ENCODE assay signal across 8 cellular contexts in the genomic region with DNA sequence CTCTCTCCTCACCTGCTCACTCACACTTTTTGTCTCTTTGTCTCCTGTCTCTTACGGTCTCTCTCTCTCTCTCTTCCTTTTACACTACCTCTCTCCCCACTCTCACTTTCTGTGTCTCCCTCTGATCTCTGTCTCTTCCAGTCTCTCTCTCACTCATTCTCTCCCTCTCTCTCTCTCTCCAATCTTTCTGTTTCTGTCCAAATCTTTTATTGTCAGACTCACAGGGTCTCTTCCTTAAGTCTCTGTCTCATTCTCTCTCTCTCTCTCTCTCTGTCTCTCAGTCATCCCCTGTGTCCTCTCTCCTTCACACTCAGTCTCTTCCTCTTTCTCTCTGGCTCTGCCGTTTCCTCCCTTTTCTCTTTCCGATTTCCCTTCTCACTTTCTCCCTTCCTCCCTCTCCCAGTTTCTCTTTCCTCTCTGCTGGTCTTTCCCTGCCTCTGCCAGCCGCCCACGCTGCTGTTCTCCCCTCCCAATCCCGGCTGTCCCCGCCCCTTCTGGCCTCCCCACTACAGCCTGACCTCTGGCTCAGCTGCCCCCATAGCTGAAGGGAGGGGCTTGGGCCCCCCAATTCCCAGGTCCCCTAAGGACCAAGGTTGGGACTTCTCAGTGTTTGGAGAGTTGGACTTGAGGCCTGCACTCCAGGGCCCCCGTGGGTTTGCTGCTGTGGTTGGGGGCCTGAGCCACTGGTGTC. TPM values are rescaled to one million over a fixed set of nuclear protein-coding genes. Genes with fewer than 3 reads are reported as not detected.
DNase-seq lines count a peak whose midpoint lies in the region; FAIRE-seq and TF ChIP-seq lines count a peak whose summit lies in the region.

A gene with protein sequence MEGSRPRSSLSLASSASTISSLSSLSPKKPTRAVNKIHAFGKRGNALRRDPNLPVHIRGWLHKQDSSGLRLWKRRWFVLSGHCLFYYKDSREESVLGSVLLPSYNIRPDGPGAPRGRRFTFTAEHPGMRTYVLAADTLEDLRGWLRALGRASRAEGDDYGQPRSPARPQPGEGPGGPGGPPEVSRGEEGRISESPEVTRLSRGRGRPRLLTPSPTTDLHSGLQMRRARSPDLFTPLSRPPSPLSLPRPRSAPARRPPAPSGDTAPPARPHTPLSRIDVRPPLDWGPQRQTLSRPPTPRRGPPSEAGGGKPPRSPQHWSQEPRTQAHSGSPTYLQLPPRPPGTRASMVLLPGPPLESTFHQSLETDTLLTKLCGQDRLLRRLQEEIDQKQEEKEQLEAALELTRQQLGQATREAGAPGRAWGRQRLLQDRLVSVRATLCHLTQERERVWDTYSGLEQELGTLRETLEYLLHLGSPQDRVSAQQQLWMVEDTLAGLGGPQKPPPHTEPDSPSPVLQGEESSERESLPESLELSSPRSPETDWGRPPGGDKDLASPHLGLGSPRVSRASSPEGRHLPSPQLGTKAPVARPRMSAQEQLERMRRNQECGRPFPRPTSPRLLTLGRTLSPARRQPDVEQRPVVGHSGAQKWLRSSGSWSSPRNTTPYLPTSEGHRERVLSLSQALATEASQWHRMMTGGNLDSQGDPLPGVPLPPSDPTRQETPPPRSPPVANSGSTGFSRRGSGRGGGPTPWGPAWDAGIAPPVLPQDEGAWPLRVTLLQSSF (minus strand): TSS at position 422 of the 691 bp plus-strand sequence. CDS start 997 bp downstream, outside the sequence.

- no peak for TF ChIP-seq CTCF in endothelial cell of umbilical vein (IDR thresholded peaks at IDR 0.05; ENCODE audit: extremely low read depth in 1 of 2, insufficient read depth in 1 of 2, low read depth in 1 of 2, low read length in 2 of 2)

- peaks cover 12% of the 10 kb centered on the region for H3K4me1 ChIP-seq in endothelial cell of umbilical vein (ENCODE audit: control insufficient read depth, extremely low read depth, insufficient read depth, low read length)
- H3K4me1 ChIP-seq in mucosa of rectum (ENCODE audit: control insufficient read depth in 2 of 2, insufficient read depth in 2 of 2, low read length in 2 of 2) = peaks cover 20 to 24% of the 10 kb centered on the region in 2 donors

- no TSS peak for BruUV-seq in endothelial cell of umbilical vein (replicated peaks; lab: Mats Ljungman, UMichigan)

- H3K27ac ChIP-seq in endothelial cell of umbilical vein (ENCODE audit: insufficient read depth, low read depth, low read length) = no peak within 1 kb of the TSS
- H3K27ac ChIP-seq in mucosa of rectum (ENCODE audit: low read depth in 2 of 2, low read length in 2 of 2) = peak within 1 kb of the TSS; percentile 48 to 61

- H3K27me3 ChIP-seq in endothelial cell of umbilical vein (ENCODE audit: control insufficient read depth in 2 of 2, insufficient read depth in 2 of 2, low read length in 2 of 2) (no peaks in the 10 kb centered on the region), mucosa of rectum (ENCODE audit: control insufficient read depth in 2 of 2, insufficient read depth in 2 of 2, low read length in 2 of 2) (no peaks in the 10 kb centered on the region)

- DNase-seq in AG08396 (ENCODE audit: low spot score) (peak; percentile 67), NAMALWA (ENCODE audit: low spot score) (peak; percentile 21), endothelial cell of umbilical vein (ENCODE audit: low read depth, low spot score) (peak; percentile 37), pons (ENCODE audit: low spot score) (no peak), cerebellar nuclear complex (lab: John Stamatoyannopoulos, UW) (no peak), epidermal melanocyte (ENCODE audit: insufficient read length, low spot score) (no peak), OCI-M2 (lab: John Stamatoyannopoulos, UW; ENCODE audit: unreplicated experiment) (no peak)

- H3K79me2 ChIP-seq in endothelial cell of umbilical vein (ENCODE audit: control insufficient read depth, insufficient read depth, low read length) = peaks cover 11% of the 10 kb centered on the region

- peak within 1 kb of the TSS in 2 of 3 experiments; percentile 23 for H3K4me3 ChIP-seq in endothelial cell of umbilical vein (replicated peaks in 1 of 3; ENCODE audit: insufficient read depth in 1 of 3, low read depth in 1 of 3, low read length in 3 of 3)
- peak within 1 kb of the TSS; percentile 41 to 49 for H3K4me3 ChIP-seq in mucosa of rectum (ENCODE audit: low read length in 2 of 2)

- H3K4me2 ChIP-seq in endothelial cell of umbilical vein (ENCODE audit: insufficient read depth, low read length) = peak within 1 kb of the TSS; percentile 37

- no peaks in the 10 kb centered on the region for H4K20me1 ChIP-seq in endothelial cell of umbilical vein (replicated peaks; ENCODE audit: control insufficient read depth, extremely low read depth, insufficient read depth, low read length)

- H2AFZ ChIP-seq in endothelial cell of umbilical vein (ENCODE audit: low read depth, low read length) = peak within 1 kb of the TSS; percentile 73

- peak; percentile 71 for FAIRE-seq in endothelial cell of umbilical vein (lab: Jason Lieb, UNC)

- peaks cover 2% of the 10 kb centered on the region in 2 experiments for H3K36me3 ChIP-seq in endothelial cell of umbilical vein (ENCODE audit: control insufficient read depth in 2 of 2, extremely low read depth in 1 of 2, insufficient read depth in 2 of 2, low read length in 2 of 2)
- peaks cover under 1% of the 10 kb centered on the region in 2 donors for H3K36me3 ChIP-seq in mucosa of rectum (ENCODE audit: control insufficient read depth in 2 of 2, insufficient read depth in 2 of 2, low read length in 2 of 2)

- intact Hi-C loops in endothelial cell of umbilical vein (cut with micrococcal nuclease) = no loop called here

- CTCF ChIA-PET in endothelial cell of umbilical vein (lab: Charles Lee) = interaction anchor here (2.1 to 2.6 kb wide), 3 partner anchors 26 to 102 kb away, joined by 7 to 12 read pairs (median 9); no protein-coding TSS in a partner anchor

- dilution Hi-C loops in endothelial cell of umbilical vein (cut with MboI; ENCODE audit: extremely low pct_ligation_motif_present, low sequenced_read_pairs) = no loop called here

- TF ChIP-seq POLR2A in endothelial cell of umbilical vein (IDR thresholded peaks at IDR 0.05; ENCODE audit: low read depth, low read length) = peak; percentile 24

- POLR2A ChIA-PET in endothelial cell of umbilical vein (lab: Charles Lee) = no interaction called here

- no peaks in the 10 kb centered on the region for H3K9me3 ChIP-seq in endothelial cell of umbilical vein (replicated peaks; ENCODE audit: control insufficient read depth, insufficient read depth, low read length)
- no peaks in the 10 kb centered on the region for H3K9me3 ChIP-seq in mucosa of rectum (ENCODE audit: control insufficient read depth in 2 of 2, low read length in 2 of 2)

- H3K9ac ChIP-seq in endothelial cell of umbilical vein (replicated peaks; ENCODE audit: extremely low read depth, insufficient read depth, low read length) = no peak within 1 kb of the TSS
- peak within 1 kb of the TSS; percentile 43 to 44 for H3K9ac ChIP-seq in mucosa of rectum (ENCODE audit: low read depth in 1 of 2, low read length in 2 of 2)

- no peaks in the 10 kb centered on the region for H3K9me1 ChIP-seq in endothelial cell of umbilical vein (replicated peaks; ENCODE audit: control insufficient read depth, extremely low read depth, insufficient read depth, low read length)

TF ChIP-seq in endothelial cell of umbilical vein, 7 proteins besides CTCF, POLR2A, EP300 and RAD21:
- TF ChIP-seq FOS (IDR thresholded peaks at IDR 0.05; ENCODE audit: borderline replicate concordance, insufficient read depth, low read length) (no peak), JUN (IDR thresholded peaks at IDR 0.05; ENCODE audit: borderline replicate concordance, insufficient read depth, insufficient read length, low read depth) (no peak), EZH2 (IDR thresholded peaks at IDR 0.05; ENCODE audit: borderline replicate concordance, low read depth, low read length, severe bottlenecking) (no peak), GATA2 (IDR thresholded peaks at IDR 0.05; ENCODE audit: insufficient read depth, insufficient read length, low read depth, low read length) (no peak), MAX (IDR thresholded peaks at IDR 0.05; ENCODE audit: insufficient read depth, insufficient read length) (no peak), POLR2AphosphoS5 (IDR thresholded peaks at IDR 0.05; ENCODE audit: insufficient read depth, low read depth, low read length) (no peak), MYC (IDR thresholded peaks at IDR 0.05; ENCODE audit: low read depth, low read length) (no peak)

RNA-seq across cellular contexts. Expression of the gene that starts here (rescaled TPM):
- total RNA-seq in endothelial cell of umbilical vein = 4.9 and 10.1 TPM in 2 replicates
- polyA plus RNA-seq in endothelial cell of umbilical vein = 3.9 and 4.5 TPM in 2 replicates
- polyA plus RNA-seq in endothelial cell of umbilical vein (2011; cell fraction: cytosol; rRNA removed) = 2.2 and 3.6 TPM in 2 replicates
- polyA plus RNA-seq in endothelial cell of umbilical vein (2011; cell fraction: nucleus; rRNA removed) = 5.3 and 6.6 TPM in 2 replicates
- 3.1 and 6.5 TPM in 2 replicates for polyA plus RNA-seq in endothelial cell of umbilical vein (2012)
- 4.5 and 4.6 TPM in 2 replicates for polyA minus RNA-seq in endothelial cell of umbilical vein
- not detected for polyA minus RNA-seq in endothelial cell of umbilical vein (2011; cell fraction: cytosol; rRNA and poly(A)+ RNA removed)
- 2.7 and 2.9 TPM in 2 replicates for polyA minus RNA-seq in endothelial cell of umbilical vein (2011; cell fraction: nucleus; rRNA and poly(A)+ RNA removed)

Comparison
In these comparisons a context has a peak if more than half of its experiments do, and no peak if none do; other contexts are left out.
1. DNase-seq: peak in AG08396 (single experiment), NAMALWA (single experiment) and endothelial cell of umbilical vein (single experiment); none in pons (single experiment), cerebellar nuclear complex (0 of 2), epidermal melanocyte (single experiment) and OCI-M2 (single experiment).